Comparison of ENCODE assay signal across 22 cellular contexts in the genomic region with DNA sequence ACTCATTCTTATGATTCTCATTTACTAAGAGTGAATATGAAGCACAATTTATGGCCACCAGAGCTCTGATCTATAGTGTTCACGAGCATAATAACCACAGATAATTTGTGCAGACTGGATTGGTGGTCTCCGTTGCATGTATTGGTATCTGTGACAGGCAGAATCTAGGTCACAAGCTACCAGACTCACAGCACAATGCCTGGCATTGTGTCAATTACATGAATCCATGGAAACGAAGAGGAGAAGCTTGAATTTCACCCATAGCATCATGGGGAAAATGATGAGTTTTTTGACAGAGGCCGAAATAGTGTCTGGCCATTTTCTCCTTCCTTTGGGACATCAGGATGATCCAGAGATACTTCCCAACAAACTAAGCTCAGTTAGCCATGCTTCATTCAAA.
"Had no signal": no experiment of that assay in that cellular context is flagged by ENCODE, and none has a peak within 500 bp of the region (broad histone marks: within the 10 kb centered on the region; RNA-seq: fewer than 3 reads in every experiment).

No MANE protein-coding gene starts in this region.

- H3K4me1 Mint-ChIP-seq: activated naive CD4-positive, alpha-beta T cell treated with anti-CD3 and anti-CD28 coated beads, Interleukin-2, amount 50 U/mL, for 24 hours; naive thymus-derived CD4-positive, alpha-beta T cell had no signal

- ATAC-seq: body of pancreas; heart right ventricle; left colon; naive thymus-derived CD4-positive, alpha-beta T cell; psoas muscle; right cardiac atrium; upper lobe of right lung had no signal

- DNase-seq: activated CD4-positive, alpha-beta T cell treated with anti-CD3 and anti-CD28 coated beads for 1 hour; activated CD4-positive, alpha-beta T cell treated with anti-CD3 and anti-CD28 coated beads, Interleukin-2, amount 50 U/mL, for 1 hour; activated gamma-delta T cell treated with Interleukin-2 at 50 U/mL for 16 hours; activated T-cell treated with anti-CD3 and anti-CD28 coated beads, Interleukin-2, amount 50 U/mL, for 1 hour; anterior cingulate cortex; body of pancreas; dorsolateral prefrontal cortex; heart right ventricle; left colon; mesendoderm; naive thymus-derived CD4-positive, alpha-beta T cell; ovary; psoas muscle; right cardiac atrium; stimulated activated CD4-positive, alpha-beta T cell treated with anti-CD3 and anti-CD28 coated beads, Interleukin-12 subunit alpha, Interleukin-12 subunit beta, amount 100 ng/mL, for 4 hours; stimulated activated CD4-positive, alpha-beta T cell treated with anti-CD3 and anti-CD28 coated beads, Interleukin-4, amount 100 ng/mL, for 4 hours; substantia nigra; thyroid gland; upper lobe of right lung had no signal

- H3K36me3 Mint-ChIP-seq: activated naive CD4-positive, alpha-beta T cell treated with anti-CD3 and anti-CD28 coated beads, Interleukin-2, amount 50 U/mL, for 24 hours had no signal

- H3K27ac Mint-ChIP-seq: activated naive CD4-positive, alpha-beta T cell treated with anti-CD3 and anti-CD28 coated beads, Interleukin-2, amount 50 U/mL, for 24 hours; naive thymus-derived CD4-positive, alpha-beta T cell; stimulated activated naive CD8-positive, alpha-beta T cell treated with anti-CD3 and anti-CD28 coated beads, Interleukin-15, Interleukin-2, amounts not matched to agents 100 ng/mL and 50 ng/mL, for 24 hours had no signal

- H3K9me3 ChIP-seq: body of pancreas, heart right ventricle, neutrophil, ovary, psoas muscle, thyroid gland, upper lobe of right lung had no signal

- H3K4me3 Mint-ChIP-seq: activated naive CD4-positive, alpha-beta T cell treated with anti-CD3 and anti-CD28 coated beads, Interleukin-2, amount 50 U/mL, for 24 hours; naive thymus-derived CD4-positive, alpha-beta T cell; stimulated activated naive CD8-positive, alpha-beta T cell treated with anti-CD3 and anti-CD28 coated beads, Interleukin-15, Interleukin-2, amounts not matched to agents 100 ng/mL and 50 ng/mL, for 24 hours had no signal
